Comparison of ENCODE assay signal across 12 cellular contexts in the genomic region with DNA sequence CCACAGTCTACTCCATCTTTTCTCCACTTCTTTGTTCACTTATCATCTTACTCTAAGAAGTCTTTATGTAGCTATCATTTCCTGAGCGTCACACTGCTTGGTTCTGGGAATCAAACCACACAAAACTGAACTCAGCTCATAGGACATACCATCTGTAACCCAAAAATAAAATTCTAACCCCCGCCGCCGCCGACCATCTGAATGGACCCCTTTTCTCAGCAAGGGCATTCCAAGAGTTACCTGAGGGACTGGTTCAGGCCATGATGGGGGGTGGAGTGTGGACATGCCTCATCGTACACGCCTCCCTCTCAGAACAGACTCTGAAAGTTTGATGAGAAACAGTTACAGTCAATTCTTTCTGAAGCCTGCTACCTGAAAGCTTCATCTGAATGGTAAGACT. TPM values are rescaled to one million over a fixed set of nuclear protein-coding genes. Genes with fewer than 3 reads are reported as not detected.
DNase-seq lines count a peak whose midpoint lies in the region; ATAC-seq, FAIRE-seq and TF ChIP-seq lines count a peak whose summit lies in the region.
"Had no signal": no experiment of that assay in that cellular context is flagged by ENCODE, and none has a peak within 500 bp of the region (broad histone marks: within the 10 kb centered on the region; RNA-seq: fewer than 3 reads in every experiment).

No MANE protein-coding gene starts in this region.

- ATAC-seq in activated CD8-positive, alpha-beta memory T cell treated with anti-CD3 and anti-CD28 coated beads, Interleukin-2, amount 10 ng/mL, durations not matched to agents 7 days and 5 days, result peak; percentile 25
- no peak for ATAC-seq in stimulated activated naive B cell treated with anti-CD40 and anti-IgM and Interleukin-4, amounts not matched to agents 10 μg/mL and 1 μg/mL and 100 μg/mL, for 72 hours (replicated peaks)
- no peak for ATAC-seq in HepG2
- ATAC-seq in pancreas, result no peak

- BruUV-seq in HepG2 (replicated peaks; lab: Mats Ljungman, UMichigan), result no TSS peak

- no peaks in the 10 kb centered on the region for H3K79me2 ChIP-seq in hepatocyte
- H3K79me2 ChIP-seq in HepG2 (ENCODE audit: insufficient read depth, low read length), result no peaks in the 10 kb centered on the region

- H2AFZ ChIP-seq in hepatocyte, result no peak overlapping the region
- H2AFZ ChIP-seq in HepG2 (ENCODE audit: low read length), result no peak overlapping the region

- H4K20me1 ChIP-seq in hepatocyte (ENCODE audit: insufficient read depth, poor library complexity, severe bottlenecking), result no peaks in the 10 kb centered on the region
- no peaks in the 10 kb centered on the region for H4K20me1 ChIP-seq in HepG2 (ENCODE audit: insufficient read depth, low read length)

- DNase-seq in Jurkat, Clone E6-1 (ENCODE audit: low read depth, low spot score), result no peak
- DNase-seq in activated CD8-positive, alpha-beta memory T cell treated with anti-CD3 and anti-CD28 coated beads, Interleukin-2, amount 10 ng/mL, durations not matched to agents 7 days and 5 days, result peak; percentile 83
- DNase-seq in hepatocyte (ENCODE audit: low spot score) (no peak), RKO (ENCODE audit: low spot score) (no peak), HepG2 (ENCODE audit: low spot score) (no peak), pancreas (no peak), GM13976 (ENCODE audit: low spot score) (no peak)
- no peak for DNase-seq in stimulated activated naive B cell treated with anti-CD40 and anti-IgM and Interleukin-4, amounts not matched to agents 10 μg/mL and 1 μg/mL and 100 μg/mL, for 72 hours
- DNase-seq: EL, glutamatergic neuron, NCI-H510A treated with DMSO at 0.1 percent for 48 hours had no signal

- POLR2A ChIA-PET in HepG2 (lab: Yijun Ruan, JAX), result no interaction called here

- no peak for TF ChIP-seq RAD21 in HepG2 (CRISPR knock-in tag; IDR thresholded peaks at IDR 0.05)

- in situ Hi-C loops in HepG2 (cut with HindIII; ENCODE audit: extremely low pct_ligation_motif_present, low pct_unique_long_range_greater_than_20kb) (no loop called here), GM13976 (cut with MboI; ENCODE audit: low sequenced_read_pairs, unreplicated experiment) (loop anchor here (5.0 to 25.0 kb wide), 2 partner anchors 78 to 397 kb away; partner anchors contain the start of gene RAP1A)

- TF ChIP-seq EP300 in HepG2 (IDR thresholded peaks at IDR 0.05; ENCODE audit: low read depth in 2 of 2, low read length in 2 of 2) (no peak), HepG2 (CRISPR knock-in tag; IDR thresholded peaks at IDR 0.05; ENCODE audit: borderline replicate concordance) (no peak)

- no peak for TF ChIP-seq POLR2A in HepG2 (IDR thresholded peaks at IDR 0.05; ENCODE audit: insufficient read depth in 1 of 2, low read depth in 2 of 2, low read length in 2 of 2)

- no peaks in the 10 kb centered on the region for H3K9me3 Mint-ChIP-seq in activated CD8-positive, alpha-beta memory T cell treated with anti-CD3 and anti-CD28 coated beads, Interleukin-2, amount 10 ng/mL, durations not matched to agents 7 days and 5 days (ENCODE audit: low read depth)
- no peaks in the 10 kb centered on the region for H3K9me3 Mint-ChIP-seq in stimulated activated naive B cell treated with anti-CD40 and anti-IgM and Interleukin-4, amounts not matched to agents 10 μg/mL and 1 μg/mL and 100 μg/mL, for 72 hours
- H3K9me3 Mint-ChIP-seq: nephron had no signal

- intact Hi-C loops in HepG2 (cut with micrococcal nuclease; ENCODE audit: unreplicated experiment), result no loop called here
- intact Hi-C loops in pancreas (cut with DNase I), result no loop called here

- H3K27me3 ChIP-seq in hepatocyte, result no peaks in the 10 kb centered on the region
- no peaks in the 10 kb centered on the region; a peak in 1 of 5 replicates for H3K27me3 ChIP-seq in HepG2 (ENCODE audit: control insufficient read depth in 1 of 2, insufficient read depth in 2 of 2, low read length in 2 of 2)
- H3K27me3 ChIP-seq in pancreas, result no peaks in the 10 kb centered on the region

- H3K27ac Mint-ChIP-seq in activated CD8-positive, alpha-beta memory T cell treated with anti-CD3 and anti-CD28 coated beads, Interleukin-2, amount 10 ng/mL, durations not matched to agents 7 days and 5 days, result peak overlapping the region; percentile 91
- peak overlapping the region; percentile 94 for H3K27ac Mint-ChIP-seq in stimulated activated naive B cell treated with anti-CD40 and anti-IgM and Interleukin-4, amounts not matched to agents 10 μg/mL and 1 μg/mL and 100 μg/mL, for 72 hours

- no peaks in the 10 kb centered on the region for H3K9me3 ChIP-seq in hepatocyte (ENCODE audit: low read depth)
- no peaks in the 10 kb centered on the region for H3K9me3 ChIP-seq in HepG2 (ENCODE audit: low read length)
- H3K9me3 ChIP-seq in pancreas, result no peaks in the 10 kb centered on the region

- H3K9me2 ChIP-seq in hepatocyte (replicated peaks; ENCODE audit: insufficient read depth), result no peaks in the 10 kb centered on the region

- no peak for TF ChIP-seq CTCF in hepatocyte (IDR thresholded peaks at IDR 0.05; ENCODE audit: poor library complexity)
- TF ChIP-seq CTCF in HepG2 (CRISPR knock-in tag; IDR thresholded peaks at IDR 0.05), result no peak
- TF ChIP-seq CTCF in pancreas (IDR thresholded peaks at IDR 0.05), result no peak
- TF ChIP-seq CTCF in GM13976 (IDR thresholded peaks at IDR 0.05; ENCODE audit: borderline replicate concordance, control extremely low read depth, extremely low read depth, insufficient read depth, missing control alignments), result no peak

- H3K9ac ChIP-seq in HepG2 (ENCODE audit: insufficient read depth, low read depth, low read length), result no peak overlapping the region

- peaks cover 6% of the 10 kb centered on the region for H3K36me3 Mint-ChIP-seq in activated CD8-positive, alpha-beta memory T cell treated with anti-CD3 and anti-CD28 coated beads, Interleukin-2, amount 10 ng/mL, durations not matched to agents 7 days and 5 days
- peaks cover 0 to 8% of the 10 kb centered on the region in 2 donors for H3K36me3 Mint-ChIP-seq in stimulated activated naive B cell treated with anti-CD40 and anti-IgM and Interleukin-4, amounts not matched to agents 10 μg/mL and 1 μg/mL and 100 μg/mL, for 72 hours

- H3K4me1 Mint-ChIP-seq in activated CD8-positive, alpha-beta memory T cell treated with anti-CD3 and anti-CD28 coated beads, Interleukin-2, amount 10 ng/mL, durations not matched to agents 7 days and 5 days, result peaks cover 76% of the 10 kb centered on the region
- peaks cover 61 to 85% of the 10 kb centered on the region in 2 donors for H3K4me1 Mint-ChIP-seq in stimulated activated naive B cell treated with anti-CD40 and anti-IgM and Interleukin-4, amounts not matched to agents 10 μg/mL and 1 μg/mL and 100 μg/mL, for 72 hours
- H3K4me1 Mint-ChIP-seq: nephron had no signal

- no peak overlapping the region for H3K4me2 ChIP-seq in hepatocyte
- H3K4me2 ChIP-seq in HepG2 (ENCODE audit: low read depth, low read length), result no peak overlapping the region

- CTCF ChIA-PET in activated CD8-positive, alpha-beta memory T cell treated with anti-CD3 and anti-CD28 coated beads, Interleukin-2, amount 10 ng/mL, durations not matched to agents 7 days and 5 days (lab: Charles Lee), result interaction anchor here (0.6 to 20.1 kb wide), 7 partner anchors 8 to 378 kb away, joined by 3 to 392 read pairs (median 6); partner anchors contain the start of genes ATP5PB, DENND2D and WDR77
- CTCF ChIA-PET in HepG2 (lab: Yijun Ruan, JAX; ENCODE audit: low intra/inter-chr PET ratio, low total read pairs), result no interaction called here

- H3K4me1 ChIP-seq in hepatocyte (ENCODE audit: insufficient read depth) (peaks cover 24% of the 10 kb centered on the region), HepG2 (ENCODE audit: insufficient read depth, low read length) (peaks cover 39% of the 10 kb centered on the region), pancreas (no peaks in the 10 kb centered on the region)

- H3K4me3 ChIP-seq in Jurkat, Clone E6-1 (ENCODE audit: low read length), result peak overlapping the region; percentile 43
- H3K4me3 ChIP-seq in hepatocyte (no peak overlapping the region), HepG2 (replicated peaks in 1 of 3; ENCODE audit: insufficient read depth in 1 of 3, low read depth in 2 of 3, low read length in 3 of 3) (no peak overlapping the region), pancreas (no peak overlapping the region)

- H3K36me3 ChIP-seq in hepatocyte (replicated peaks; ENCODE audit: insufficient read depth, low read depth), result no peaks in the 10 kb centered on the region
- H3K36me3 ChIP-seq in HepG2 (replicated peaks in 1 of 2; ENCODE audit: control insufficient read depth in 1 of 2, insufficient read depth in 2 of 2, low read length in 2 of 2), result no peaks in the 10 kb centered on the region
- no peaks in the 10 kb centered on the region for H3K36me3 ChIP-seq in pancreas

- peak overlapping the region; percentile 71 for H3K4me3 Mint-ChIP-seq in activated CD8-positive, alpha-beta memory T cell treated with anti-CD3 and anti-CD28 coated beads, Interleukin-2, amount 10 ng/mL, durations not matched to agents 7 days and 5 days
- peak overlapping the region; percentile 11 to 51 for H3K4me3 Mint-ChIP-seq in stimulated activated naive B cell treated with anti-CD40 and anti-IgM and Interleukin-4, amounts not matched to agents 10 μg/mL and 1 μg/mL and 100 μg/mL, for 72 hours
- H3K4me3 Mint-ChIP-seq: nephron had no signal

- peak overlapping the region; percentile 69 for H3K27ac ChIP-seq in hepatocyte
- H3K27ac ChIP-seq in HepG2 (ENCODE audit: extremely low read length, insufficient read depth, low read length), result no peak overlapping the region
- H3K27ac ChIP-seq in pancreas, result no peak overlapping the region

- H3K27me3 Mint-ChIP-seq in activated CD8-positive, alpha-beta memory T cell treated with anti-CD3 and anti-CD28 coated beads, Interleukin-2, amount 10 ng/mL, durations not matched to agents 7 days and 5 days, result no peaks in the 10 kb centered on the region
- H3K27me3 Mint-ChIP-seq in stimulated activated naive B cell treated with anti-CD40 and anti-IgM and Interleukin-4, amounts not matched to agents 10 μg/mL and 1 μg/mL and 100 μg/mL, for 72 hours, result no peaks in the 10 kb centered on the region

- FAIRE-seq in HepG2 (lab: Jason Lieb, UNC) (no peak), pancreas (lab: Jason Lieb, UNC) (no peak)

- WGBS in hepatocyte (ENCODE audit: low lambda C conversion rate, missing lambda C conversion rate), result 81% methylated on average over 7 of the region's 7 CpGs
- 98% methylated on average over 7 of the region's 7 CpGs for WGBS in HepG2 (ENCODE audit: low lambda C conversion rate)
- 89 to 92% methylated on average over 7 of the region's 7 CpGs for WGBS in pancreas, 2 donors

RNA-seq across cellular contexts. Expression of gene CHI3L2, which starts 12.6 kb away (rescaled TPM):
- polyA plus RNA-seq in Jurkat, Clone E6-1 (2012; ENCODE audit: insufficient read depth, insufficient read length), result 936 TPM
- total RNA-seq in activated CD8-positive, alpha-beta memory T cell treated with anti-CD3 and anti-CD28 coated beads, Interleukin-2, amount 10 ng/mL, durations not matched to agents 7 days and 5 days, result 10 to 100 TPM in 1 of 2 experiments, 1 to 10 TPM in 1; 6.7 to 13.0 TPM
- total RNA-seq in hepatocyte, result 2.4 and 5.7 TPM in 2 replicates
- 0.24 and 3.9 TPM in 2 replicates for polyA plus RNA-seq in hepatocyte
- total RNA-seq in HepG2 (2016; rRNA removed; fragmentation: Illumina TruSeq; extraction: Trizol), result 1.7 and 1.9 TPM in 2 replicates
- total RNA-seq in HepG2 (2016; cell fraction: cytosol; rRNA removed; fragmentation: Illumina TruSeq; extraction: Trizol; ENCODE audit: low read depth), result 1.5 and 2.1 TPM in 2 replicates
- total RNA-seq in HepG2 (2016; cell fraction: insoluble cytoplasmic fraction; rRNA removed; fragmentation: Illumina TruSeq; extraction: Trizol), result 1.5 and 1.6 TPM in 2 replicates
- total RNA-seq in HepG2 (2016; cell fraction: membrane; rRNA removed; fragmentation: Illumina TruSeq; extraction: Trizol), result 1.7 and 2.0 TPM in 2 replicates
- total RNA-seq in HepG2 (2016; cell fraction: nucleus; rRNA removed; fragmentation: Illumina TruSeq; extraction: Trizol), result 0.90 and 1.4 TPM in 2 replicates
- 0.46 and 0.65 TPM in 2 replicates for polyA plus RNA-seq in HepG2 (2011; rRNA removed)
- polyA plus RNA-seq in HepG2 (2011; cell fraction: cytosol; rRNA removed), result 0.44 and 0.51 TPM in 2 replicates
- 0.13 and 0.55 TPM in 2 replicates for polyA plus RNA-seq in HepG2 (2011; cell fraction: nucleus; rRNA removed)
- polyA plus RNA-seq in HepG2 (2012), result 0.35 and 0.46 TPM in 2 replicates
- 0.80 and 1.0 TPM in 2 replicates for polyA plus RNA-seq in HepG2 (2016; cell fraction: cytosol; fragmentation: Illumina TruSeq; extraction: Trizol; ENCODE audit: low read depth)
- 1.2 and 1.8 TPM in 2 replicates for polyA plus RNA-seq in HepG2 (2016; cell fraction: insoluble cytoplasmic fraction; fragmentation: Illumina TruSeq; extraction: Trizol; ENCODE audit: low read depth)
- polyA plus RNA-seq in HepG2 (2016; cell fraction: membrane; fragmentation: Illumina TruSeq; extraction: Trizol; ENCODE audit: low read depth), result 1.1 and 1.5 TPM in 2 replicates
- polyA plus RNA-seq in HepG2 (2016; cell fraction: nucleus; fragmentation: Illumina TruSeq; extraction: Trizol; ENCODE audit: insufficient read depth, low read depth), result 2.6 and 3.9 TPM in 2 replicates
- polyA minus RNA-seq in HepG2 (2011; rRNA and poly(A)+ RNA removed; ENCODE audit: low replicate concordance), result not detected in 2 replicates
- polyA minus RNA-seq in HepG2 (2011; cell fraction: cytosol; rRNA and poly(A)+ RNA removed), result not detected in 2 replicates
- 1.2 and 1.3 TPM in 2 replicates for polyA minus RNA-seq in HepG2 (2011; cell fraction: nucleus; rRNA and poly(A)+ RNA removed)
- 1 to 10 TPM in 1 of 6 donors, under 1 TPM in 2, not detected in 3; 0.66 to 1.2 (median 0.95) TPM for total RNA-seq in pancreas
- polyA plus RNA-seq in pancreas, result under 1 TPM; 0.07 to 0.30 TPM

RNA-seq across cellular contexts. Expression of gene DENND2D, which starts 14.4 kb away (rescaled TPM):
- polyA plus RNA-seq in Jurkat, Clone E6-1 (2012; ENCODE audit: insufficient read depth, insufficient read length), result 27.5 TPM
- 100 to 1,000 TPM; 187 to 209 TPM for total RNA-seq in activated CD8-positive, alpha-beta memory T cell treated with anti-CD3 and anti-CD28 coated beads, Interleukin-2, amount 10 ng/mL, durations not matched to agents 7 days and 5 days
- total RNA-seq in hepatocyte (7.3 and 7.6 TPM in 2 replicates), HepG2 (2016; rRNA removed; fragmentation: Illumina TruSeq; extraction: Trizol) (0.04 TPM in 1 of 2 replicates, not detected in the other), pancreas (10 to 100 TPM in 5 of 6 donors, 1 to 10 TPM in 1; 8.0 to 30.4 (median 15.9) TPM)
- polyA plus RNA-seq in hepatocyte (8.3 and 14.3 TPM in 2 replicates), HepG2 (2011; rRNA removed) (not detected in 2 replicates), pancreas (10 to 100 TPM; 21.1 to 27.7 TPM)
- not detected in 2 replicates for total RNA-seq in HepG2 (2016; cell fraction: cytosol; rRNA removed; fragmentation: Illumina TruSeq; extraction: Trizol; ENCODE audit: low read depth)
- total RNA-seq in HepG2 (2016; cell fraction: insoluble cytoplasmic fraction; rRNA removed; fragmentation: Illumina TruSeq; extraction: Trizol), result not detected in 2 replicates
- not detected in 2 replicates for total RNA-seq in HepG2 (2016; cell fraction: membrane; rRNA removed; fragmentation: Illumina TruSeq; extraction: Trizol)
- total RNA-seq in HepG2 (2016; cell fraction: nucleus; rRNA removed; fragmentation: Illumina TruSeq; extraction: Trizol), result not detected in 2 replicates
- polyA plus RNA-seq in HepG2 (2011; cell fraction: cytosol; rRNA removed), result 0.01 TPM in 1 of 2 replicates, not detected in the other
- 0.36 TPM in 1 of 2 replicates, not detected in the other for polyA plus RNA-seq in HepG2 (2011; cell fraction: nucleus; rRNA removed)
- 0.07 TPM in 1 of 2 replicates, not detected in the other for polyA plus RNA-seq in HepG2 (2012)
- polyA plus RNA-seq in HepG2 (2016; cell fraction: cytosol; fragmentation: Illumina TruSeq; extraction: Trizol; ENCODE audit: low read depth), result not detected in 2 replicates
- polyA plus RNA-seq in HepG2 (2016; cell fraction: insoluble cytoplasmic fraction; fragmentation: Illumina TruSeq; extraction: Trizol; ENCODE audit: low read depth), result not detected in 2 replicates
- not detected in 2 replicates for polyA plus RNA-seq in HepG2 (2016; cell fraction: membrane; fragmentation: Illumina TruSeq; extraction: Trizol; ENCODE audit: low read depth)
- polyA plus RNA-seq in HepG2 (2016; cell fraction: nucleus; fragmentation: Illumina TruSeq; extraction: Trizol; ENCODE audit: insufficient read depth, low read depth), result not detected in 2 replicates
- polyA minus RNA-seq in HepG2 (2011; rRNA and poly(A)+ RNA removed; ENCODE audit: low replicate concordance), result 12.7 TPM in 1 of 2 replicates, not detected in the other
- not detected in 2 replicates for polyA minus RNA-seq in HepG2 (2011; cell fraction: cytosol; rRNA and poly(A)+ RNA removed)
- polyA minus RNA-seq in HepG2 (2011; cell fraction: nucleus; rRNA and poly(A)+ RNA removed), result 0.50 TPM in 1 of 2 replicates, not detected in the other

Comparison
In these comparisons a context has a peak if more than half of its experiments do, and no peak if none do; other contexts are left out.
1. RNA of gene DENND2D, which starts 14.4 kb away (total RNA-seq): 187 to 209 TPM in activated CD8-positive, alpha-beta memory T cell treated with anti-CD3 and anti-CD28 coated beads, Interleukin-2, amount 10 ng/mL, durations not matched to agents 7 days and 5 days; 8.0 to 30.4 TPM in pancreas, 7.3 to 7.6 TPM in hepatocyte and 0.04 TPM in HepG2; every median in the first group is over 4 times any median in the second.